In the genomic region with DNA sequence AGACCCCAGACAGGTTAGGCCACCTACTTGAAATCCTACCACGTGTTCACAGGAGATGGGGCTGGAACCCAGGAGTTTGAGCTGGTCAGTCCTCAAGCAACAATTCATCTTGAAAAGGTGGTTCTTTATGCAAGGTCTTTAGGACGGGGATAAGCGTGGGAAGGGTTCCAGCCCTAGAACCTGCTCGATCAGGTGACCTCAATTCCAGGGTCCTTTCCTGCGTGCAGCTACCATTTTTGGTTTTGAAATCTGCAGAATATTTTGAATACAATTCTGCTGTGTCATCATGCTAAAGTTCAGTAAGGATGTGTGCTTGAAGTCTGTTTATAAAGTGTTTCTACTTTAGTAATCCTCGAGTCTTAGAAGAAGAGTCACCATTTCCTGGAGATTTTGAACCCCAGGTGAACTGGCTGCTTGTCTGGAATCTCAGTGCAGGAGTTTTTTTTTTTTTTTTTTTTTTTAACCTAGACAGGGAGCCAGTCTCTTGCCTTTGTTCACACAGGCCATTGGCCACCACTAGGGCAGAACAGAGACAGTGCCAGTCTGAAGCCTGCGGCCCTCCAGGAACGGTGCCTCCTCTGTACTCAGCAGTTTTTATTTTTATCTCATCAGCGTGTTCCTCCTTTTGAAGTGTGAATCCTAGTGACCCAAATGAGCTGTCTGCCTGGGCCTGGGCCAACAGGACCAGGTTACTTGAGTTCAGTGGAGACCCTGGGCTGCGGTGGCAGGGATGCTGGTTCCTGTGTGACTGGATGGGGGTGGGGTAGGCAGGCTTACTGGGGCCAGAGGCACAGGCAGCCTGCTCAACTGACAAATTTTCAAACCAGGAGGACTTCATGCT, we compare ENCODE assay signal across 8 cellular contexts. TPM values are rescaled to one million over a fixed set of nuclear protein-coding genes. Genes with fewer than 3 reads are reported as not detected.
DNase-seq lines count a peak whose midpoint lies in the region; ATAC-seq, FAIRE-seq and TF ChIP-seq lines count a peak whose summit lies in the region.

No MANE protein-coding gene starts in this region.

- CTCF ChIA-PET in GM10248 (lab: Yijun Ruan, JAX) = no interaction called here

- intact Hi-C loops in pancreas (cut with DNase I) = no loop called here

- H3K27me3 Mint-ChIP-seq in T-helper 2 cell treated with Interferon-gamma antibody and Interleukin-4, amounts not matched to agents 5 μg/mL and 100 μg/mL, for 36 hours (ENCODE audit: low read depth) = no peaks in the 10 kb centered on the region

- DNase-seq in H54 (ENCODE audit: insufficient read length, low spot score) = peak; percentile 70
- DNase-seq in T-helper 2 cell treated with Interferon-gamma antibody and Interleukin-4, amounts not matched to agents 5 μg/mL and 100 μg/mL, for 36 hours (ENCODE audit: low spot score) = no peak
- DNase-seq in fibroblast of peridontal ligament (ENCODE audit: extremely low read depth) = peak; percentile 45
- peak in 1 of 6 donors; percentile 64 for DNase-seq in pancreas
- no peak for DNase-seq in cerebellar nuclear complex (lab: John Stamatoyannopoulos, UW)
- DNase-seq in NAMALWA (ENCODE audit: low spot score) = no peak
- no peak for DNase-seq in GM10248 (ENCODE audit: extremely low spot score)

- H3K4me1 ChIP-seq in pancreas = peaks cover 0 to 16% (median 6%) of the 10 kb centered on the region in 3 donors

- WGBS in pancreas, 2 donors = 64 to 67% methylated on average over 10 of the region's 10 CpGs

- H3K27ac Mint-ChIP-seq in T-helper 2 cell treated with Interferon-gamma antibody and Interleukin-4, amounts not matched to agents 5 μg/mL and 100 μg/mL, for 36 hours = peak overlapping the region; percentile 27

- ATAC-seq in pancreas = peak; percentile 52 to 80 (median 79)
- no peak for ATAC-seq in HG03108 (IDR thresholded peaks at IDR 0.05; ENCODE audit: unreplicated experiment)

- H3K4me3 ChIP-seq in pancreas = no peak overlapping the region

- POLR2A ChIA-PET in GM10248 (lab: Yijun Ruan, JAX) = no interaction called here

- H3K9me3 Mint-ChIP-seq in T-helper 2 cell treated with Interferon-gamma antibody and Interleukin-4, amounts not matched to agents 5 μg/mL and 100 μg/mL, for 36 hours = no peaks in the 10 kb centered on the region

- peak overlapping the region in 2 of 4 donors; percentile 25 to 66 for H3K27ac ChIP-seq in pancreas

- H3K36me3 ChIP-seq in pancreas = no peaks in the 10 kb centered on the region

- H3K9me3 ChIP-seq in pancreas = no peaks in the 10 kb centered on the region

- TF ChIP-seq POLR2A in H54 (IDR thresholded peaks at IDR 0.05; ENCODE audit: low read depth, low read length) = no peak

- no peaks in the 10 kb centered on the region for H3K36me3 Mint-ChIP-seq in T-helper 2 cell treated with Interferon-gamma antibody and Interleukin-4, amounts not matched to agents 5 μg/mL and 100 μg/mL, for 36 hours (ENCODE audit: low read depth)

- TF ChIP-seq CTCF in pancreas (IDR thresholded peaks at IDR 0.05) = no peak
- no peak for TF ChIP-seq CTCF in GM10248 (IDR thresholded peaks at IDR 0.05; ENCODE audit: control extremely low read depth, extremely low read depth, low read depth, missing control alignments)

- peaks cover 12% of the 10 kb centered on the region for H3K4me1 Mint-ChIP-seq in T-helper 2 cell treated with Interferon-gamma antibody and Interleukin-4, amounts not matched to agents 5 μg/mL and 100 μg/mL, for 36 hours (ENCODE audit: low read depth)

- FAIRE-seq in H54 (lab: Jason Lieb, UNC) (no peak), pancreas (lab: Jason Lieb, UNC) (no peak)

- no peaks in the 10 kb centered on the region for H3K27me3 ChIP-seq in pancreas

- no peak overlapping the region for H3K4me3 Mint-ChIP-seq in T-helper 2 cell treated with Interferon-gamma antibody and Interleukin-4, amounts not matched to agents 5 μg/mL and 100 μg/mL, for 36 hours

RNA-seq across cellular contexts. Expression of a gene that starts 54.6 kb away (rescaled TPM):
- total RNA-seq in pancreas = 10 to 100 TPM in 2 of 6 donors, 1 to 10 TPM in 4; 7.1 to 13.0 (median 8.9) TPM
- 10 to 100 TPM; 29.8 to 60.5 TPM for polyA plus RNA-seq in pancreas

Comparison
In these comparisons a context has a peak if more than half of its experiments do, and no peak if none do; other contexts are left out.
1. DNase-seq: peak in H54 (single experiment) and fibroblast of peridontal ligament (single experiment); none in T-helper 2 cell treated with Interferon-gamma antibody and Interleukin-4, amounts not matched to agents 5 μg/mL and 100 μg/mL, for 36 hours (single experiment), cerebellar nuclear complex (0 of 2), NAMALWA (single experiment) and GM10248 (single experiment).